9 cellular contexts compared by ENCODE assay signal in genomic region chr7:55020481-55020871, GRCh38. TPM values are rescaled to one million over a fixed set of nuclear protein-coding genes. Genes with fewer than 3 reads are reported as not detected.
DNase-seq lines count a peak whose midpoint lies in the region; ATAC-seq and TF ChIP-seq lines count a peak whose summit lies in the region.
"Had no signal": no experiment of that assay in that cellular context is flagged by ENCODE, and none has a peak within 500 bp of the region (broad histone marks: within the 10 kb centered on the region; RNA-seq: fewer than 3 reads in every experiment).

No MANE protein-coding gene starts in this region.

- no peak for ATAC-seq in GM21367 (IDR thresholded peaks at IDR 0.05; ENCODE audit: unreplicated experiment)
- no peak for ATAC-seq in GM19023 (IDR thresholded peaks at IDR 0.05; ENCODE audit: unreplicated experiment)
- ATAC-seq: activated CD4-positive, CD25-positive, alpha-beta regulatory T cell treated with anti-CD3 and anti-CD28 coated beads, Interleukin-2, amount 50 U/mL, for 24 hours had no signal

- no peak overlapping the region for H2AFZ ChIP-seq in smooth muscle cell (ENCODE audit: low read depth)

- peaks cover 73% of the 10 kb centered on the region for H3K27me3 ChIP-seq in iPS-20b (ENCODE audit: insufficient read depth, low read length)
- H3K27me3 ChIP-seq in smooth muscle cell (ENCODE audit: low read depth), result peaks cover 5% of the 10 kb centered on the region

- H3K36me3 ChIP-seq in iPS-20b (ENCODE audit: insufficient read depth, low read depth, low read length), result no peaks in the 10 kb centered on the region
- no peaks in the 10 kb centered on the region for H3K36me3 ChIP-seq in smooth muscle cell (ENCODE audit: low read depth)

- H3K9me3 ChIP-seq in iPS-20b (ENCODE audit: insufficient read depth, low read depth, low read length) (no peaks in the 10 kb centered on the region), smooth muscle cell (replicated peaks; ENCODE audit: low read depth) (no peaks in the 10 kb centered on the region)

- H4K20me1 ChIP-seq in smooth muscle cell (ENCODE audit: low read depth), result peaks cover 46% of the 10 kb centered on the region

- WGBS in smooth muscle cell (ENCODE audit: low lambda C conversion rate), result 71% methylated on average over 11 of the region's 11 CpGs

- peak overlapping the region; percentile 95 for H3K4me2 ChIP-seq in smooth muscle cell

- DNase-seq in HFF-Myc (ENCODE audit: extremely low read depth, low read depth) (no peak), astrocyte of the spinal cord (ENCODE audit: low read depth, low spot score) (peak; percentile 50), smooth muscle cell (lab: John Stamatoyannopoulos, UW; ENCODE audit: unreplicated experiment) (no peak), NCI-H345 treated with DMSO at 0.1 percent for 48 hours (lab: John Stamatoyannopoulos, UW; ENCODE audit: unreplicated experiment) (no peak), NCI-H1092 (lab: John Stamatoyannopoulos, UW) (no peak)

- H3K9ac ChIP-seq in iPS-20b (ENCODE audit: low read depth, low read length) (no peak overlapping the region), smooth muscle cell (ENCODE audit: low read depth) (no peak overlapping the region)

- in situ Hi-C loops in astrocyte of the spinal cord (cut with HindIII; ENCODE audit: low sequenced_read_pairs), result no loop called here

- H3K27ac ChIP-seq in iPS-20b (ENCODE audit: low read length) (no peak overlapping the region), smooth muscle cell (ENCODE audit: low read depth) (peak overlapping the region; percentile 41)

- peaks cover 48% of the 10 kb centered on the region for H3K79me2 ChIP-seq in smooth muscle cell (ENCODE audit: low read depth)

- H3K4me1 ChIP-seq in iPS-20b (ENCODE audit: insufficient read depth, low read length) (no peaks in the 10 kb centered on the region), smooth muscle cell (ENCODE audit: low read depth) (no peaks in the 10 kb centered on the region)

- TF ChIP-seq CTCF in HFF-Myc (IDR thresholded peaks at IDR 0.05; ENCODE audit: low read depth, low read length, missing control alignments) (no peak), astrocyte of the spinal cord (IDR thresholded peaks at IDR 0.05; ENCODE audit: low read depth, low read length) (no peak), smooth muscle cell (IDR thresholded peaks at IDR 0.05; ENCODE audit: borderline replicate concordance, insufficient read depth, poor library complexity, severe bottlenecking) (no peak)

- H3K4me3 ChIP-seq in HFF-Myc (replicated peaks; ENCODE audit: low read depth, low read length) (peak overlapping the region; percentile 75), astrocyte of the spinal cord (ENCODE audit: low read depth, low read length) (peak overlapping the region; percentile 77), iPS-20b (ENCODE audit: low read length) (peak overlapping the region; percentile 68; the same call in 1 of the 2 replicates), smooth muscle cell (peak overlapping the region; percentile 89)

- peaks cover under 1% of the 10 kb centered on the region for H3F3A ChIP-seq in smooth muscle cell (ENCODE audit: low read depth)

RNA-seq across cellular contexts. Expression of gene EGFR, which starts 1.7 kb away (rescaled TPM):
- total RNA-seq in smooth muscle cell, result 21.6 and 31.1 TPM in 2 replicates
- polyA plus RNA-seq in smooth muscle cell, result 9.0 and 20.5 TPM in 2 replicates
